Comparison of ENCODE assay signal across 22 cellular contexts in genomic region chr10:88652621-88653020, GRCh38. TPM values are rescaled to one million over a fixed set of nuclear protein-coding genes. Genes with fewer than 3 reads are reported as not detected.
A peak's percentile ranks its signal among the peaks of the same experiment; 100 is the strongest.
DNase-seq lines count a peak whose midpoint lies in the region; ATAC-seq and TF ChIP-seq lines count a peak whose summit lies in the region.
"Had no signal": no experiment of that assay in that cellular context is flagged by ENCODE, and none has a peak within 500 bp of the region (broad histone marks: within the 10 kb centered on the region; RNA-seq: fewer than 3 reads in every experiment).

No MANE protein-coding gene starts in this region.

- no peak overlapping the region for H3K4me3 ChIP-seq in mammary epithelial cell (replicated peaks in 1 of 3; ENCODE audit: insufficient read depth in 1 of 3, low read depth in 2 of 3, low read length in 3 of 3)
- no peak overlapping the region for H3K4me3 ChIP-seq in IMR-90 (ENCODE audit: insufficient read depth, low read depth, low read length)
- no peak overlapping the region for H3K4me3 ChIP-seq in brain microvascular endothelial cell (ENCODE audit: low read depth, low read length)
- H3K4me3 ChIP-seq: GM23338, K562, MG63 had no signal

- 0 out of 3 replicates have a peak overlapping the region, but pooled peaks have one; percentile 69 for H2BK15ac ChIP-seq in IMR-90 (ENCODE audit: low read depth, low read length)

- H2AFZ ChIP-seq in mammary epithelial cell (ENCODE audit: low read depth, low read length) (no peak overlapping the region), IMR-90 (replicated peaks; ENCODE audit: low read length, poor library complexity) (no peak overlapping the region)
- H2AFZ ChIP-seq: GM23338 had no signal

- no peak for TF ChIP-seq POLR2A in IMR-90 (IDR thresholded peaks at IDR 0.05; ENCODE audit: low read depth, low read length)

- no peak overlapping the region for H4K91ac ChIP-seq in IMR-90 (ENCODE audit: insufficient read depth, low read depth, low read length)

- H3K27ac ChIP-seq in mammary epithelial cell (ENCODE audit: insufficient read depth, low read depth, low read length) (no peak overlapping the region), IMR-90 (ENCODE audit: insufficient read depth, low read length) (no peak overlapping the region), brain microvascular endothelial cell (peak overlapping the region; percentile 75)
- H3K27ac ChIP-seq: 22Rv1, HL-60 had no signal

- peaks cover 2% of the 10 kb centered on the region; the same call in 1 of the 2 replicates for H3K9me1 ChIP-seq in IMR-90 (ENCODE audit: insufficient read depth, low read length)

- H3K4me2 ChIP-seq in mammary epithelial cell (ENCODE audit: insufficient read depth, low read depth, low read length) (no peak overlapping the region), IMR-90 (ENCODE audit: low read depth, low read length) (no peak overlapping the region)
- H3K4me2 ChIP-seq: GM23338 had no signal

- H2BK120ac ChIP-seq in IMR-90 (ENCODE audit: low read depth, low read length) = peak overlapping the region; percentile 88

- no peak overlapping the region for H3K23ac ChIP-seq in IMR-90 (ENCODE audit: low read depth, low read length)

- H3K4me1 Mint-ChIP-seq in MCF 10A (ENCODE audit: insufficient read depth, unreplicated experiment) = peaks cover 22% of the 10 kb centered on the region
- no peaks in the 10 kb centered on the region for H3K4me1 Mint-ChIP-seq in activated CD8-positive, alpha-beta memory T cell treated with anti-CD3 and anti-CD28 coated beads, Interleukin-2, amount 10 ng/mL, durations not matched to agents 7 days and 5 days
- H3K4me1 Mint-ChIP-seq: GM23338 had no signal

- DNase-seq in MCF 10A (ENCODE audit: unreplicated experiment) (no peak), mammary epithelial cell (no peak), IMR-90 (peak; percentile 16), brain microvascular endothelial cell (no peak), NCI-H524 treated with DMSO at 0.1 percent for 48 hours (lab: John Stamatoyannopoulos, UW) (no peak), islet precursor cell (no peak)
- DNase-seq in activated CD8-positive, alpha-beta memory T cell treated with anti-CD3 and anti-CD28 coated beads, Interleukin-2, amount 10 ng/mL, durations not matched to agents 7 days and 5 days = no peak
- DNase-seq: AML-193, Caco-2, MG63, NCI-H1092 treated with DMSO at 0.1 percent for 48 hours, NCI-H1694, NCI-H2107, NCI-H446, NCI-H82, SHP77 had no signal

- no peaks in the 10 kb centered on the region for H3K79me1 ChIP-seq in IMR-90 (ENCODE audit: low read depth in 1 of 2, low read length in 2 of 2)

- H2BK20ac ChIP-seq in IMR-90 (ENCODE audit: low read depth, low read length) = peak overlapping the region; percentile 94; the same call in 1 of the 2 replicates

- no peak overlapping the region for H2AK9ac ChIP-seq in IMR-90 (replicated peaks; ENCODE audit: low read depth, low read length, poor library complexity)

- intact Hi-C loops in MCF 10A (cut with micrococcal nuclease) = no loop called here
- intact Hi-C loops in mammary epithelial cell (cut with micrococcal nuclease) = no loop called here
- intact Hi-C loops in IMR-90 (cut with micrococcal nuclease) = no loop called here

- H3K14ac ChIP-seq in IMR-90 (replicated peaks; ENCODE audit: low read depth, low read length) = no peak overlapping the region; the same call in 1 of the 2 replicates

- H3K36me3 ChIP-seq in mammary epithelial cell (ENCODE audit: insufficient read depth, low read length) (no peaks in the 10 kb centered on the region), IMR-90 (ENCODE audit: control insufficient read depth, insufficient read depth, low read length) (no peaks in the 10 kb centered on the region), brain microvascular endothelial cell (replicated peaks) (no peaks in the 10 kb centered on the region)
- H3K36me3 ChIP-seq: MG63 had no signal

- H4K20me1 ChIP-seq in mammary epithelial cell (ENCODE audit: insufficient read depth, low read length) = no peaks in the 10 kb centered on the region
- H4K20me1 ChIP-seq in IMR-90 (ENCODE audit: insufficient read depth, low read length) = no peaks in the 10 kb centered on the region

- peak; percentile 40; the same call in 1 of the 2 replicates for ATAC-seq in IMR-90 (ENCODE audit: low read depth)
- no peak for ATAC-seq in GM19397 (IDR thresholded peaks at IDR 0.05; ENCODE audit: unreplicated experiment)
- no peak for ATAC-seq in activated CD8-positive, alpha-beta memory T cell treated with anti-CD3 and anti-CD28 coated beads, Interleukin-2, amount 10 ng/mL, durations not matched to agents 7 days and 5 days
- ATAC-seq: GM23338, K562 had no signal

- H3K4me1 ChIP-seq in mammary epithelial cell (ENCODE audit: insufficient read depth, low read length) (peaks cover 16% of the 10 kb centered on the region), IMR-90 (ENCODE audit: control insufficient read depth, insufficient read depth, low read length) (peaks cover 5% of the 10 kb centered on the region)
- H3K4me1 ChIP-seq: Caco-2 had no signal

- H3K9me3 Mint-ChIP-seq in MCF 10A (ENCODE audit: unreplicated experiment) = no peaks in the 10 kb centered on the region
- H3K9me3 Mint-ChIP-seq in activated CD8-positive, alpha-beta memory T cell treated with anti-CD3 and anti-CD28 coated beads, Interleukin-2, amount 10 ng/mL, durations not matched to agents 7 days and 5 days (ENCODE audit: low read depth) = no peaks in the 10 kb centered on the region
- H3K9me3 Mint-ChIP-seq: GM23338 had no signal

- BruUV-seq in MCF 10A (replicated peaks; lab: Mats Ljungman, UMichigan) (no TSS peak), mammary epithelial cell (replicated peaks; lab: Mats Ljungman, UMichigan) (no TSS peak), IMR-90 (replicated peaks; lab: Mats Ljungman, UMichigan) (no TSS peak)

- no peaks in the 10 kb centered on the region for H3K9me3 ChIP-seq in mammary epithelial cell (replicated peaks; ENCODE audit: insufficient read depth, low read length)
- H3K9me3 ChIP-seq in IMR-90 (ENCODE audit: control insufficient read depth, insufficient read depth, low read length) = no peaks in the 10 kb centered on the region
- H3K9me3 ChIP-seq: Caco-2 had no signal

- H3K9ac ChIP-seq in mammary epithelial cell (ENCODE audit: insufficient read depth, low read length) (no peak overlapping the region), IMR-90 (ENCODE audit: low read depth, low read length) (no peak overlapping the region)

- no peaks in the 10 kb centered on the region for H3K79me2 ChIP-seq in mammary epithelial cell (ENCODE audit: insufficient read depth, low read length)

- POLR2A ChIA-PET in MCF 10A (lab: Yijun Ruan, JAX) (interaction anchor here (0.8 kb wide), 1 partner anchor 17 kb away, joined by 3 read pairs; no protein-coding TSS in a partner anchor), IMR-90 (lab: Charles Lee; ENCODE audit: unreplicated experiment) (no interaction called here)

- peaks cover 5% of the 10 kb centered on the region for H3K36me3 Mint-ChIP-seq in MCF 10A (ENCODE audit: insufficient read depth, unreplicated experiment)
- peaks cover 1% of the 10 kb centered on the region for H3K36me3 Mint-ChIP-seq in activated CD8-positive, alpha-beta memory T cell treated with anti-CD3 and anti-CD28 coated beads, Interleukin-2, amount 10 ng/mL, durations not matched to agents 7 days and 5 days

- peak overlapping the region; percentile 75 for H3K27ac Mint-ChIP-seq in MCF 10A (ENCODE audit: low read depth, unreplicated experiment)
- H3K27ac Mint-ChIP-seq in activated CD8-positive, alpha-beta memory T cell treated with anti-CD3 and anti-CD28 coated beads, Interleukin-2, amount 10 ng/mL, durations not matched to agents 7 days and 5 days = no peak overlapping the region
- H3K27ac Mint-ChIP-seq: GM23338 had no signal

- peak overlapping the region; percentile 50 for H3K4ac ChIP-seq in IMR-90 (ENCODE audit: low read depth, low read length)

- TF ChIP-seq CTCF in MCF 10A (IDR thresholded peaks at IDR 0.05; ENCODE audit: unreplicated experiment) = no peak
- TF ChIP-seq CTCF in mammary epithelial cell (conservative IDR thresholded peaks at IDR 0.05 in 1 of 2, IDR thresholded peaks at IDR 0.05 in 1 of 2; ENCODE audit: extremely low read depth in 1 of 2, insufficient read depth in 1 of 2, low read depth in 1 of 2, low read length in 2 of 2) = no peak
- TF ChIP-seq CTCF in IMR-90 (conservative IDR thresholded peaks at IDR 0.05; ENCODE audit: low read depth, low read length) = no peak
- no peak for TF ChIP-seq CTCF in brain microvascular endothelial cell (IDR thresholded peaks at IDR 0.05; ENCODE audit: low read depth, low read length, missing control alignments)

- CTCF ChIA-PET in MCF 10A (lab: Yijun Ruan, JAX) (interaction anchor here (0.6 kb wide), 1 partner anchor 36 kb away, joined by 3 read pairs; no protein-coding TSS in a partner anchor), mammary epithelial cell (lab: Charles Lee; ENCODE audit: low non-redundant PET) (no interaction called here), IMR-90 (lab: Yijun Ruan, JAX) (no interaction called here)
- CTCF ChIA-PET in activated CD8-positive, alpha-beta memory T cell treated with anti-CD3 and anti-CD28 coated beads, Interleukin-2, amount 10 ng/mL, durations not matched to agents 7 days and 5 days (lab: Charles Lee) = no interaction called here

- H3K18ac ChIP-seq in IMR-90 (ENCODE audit: low read depth, low read length) = no peak overlapping the region; the same call in 1 of the 2 replicates

- no peak overlapping the region for H2AK5ac ChIP-seq in IMR-90 (ENCODE audit: low read depth, low read length)

- in situ Hi-C loops in mammary epithelial cell (cut with MboI; ENCODE audit: low sequenced_read_pairs in 2 of 2) (no loop called here), IMR-90 (cut with MboI; ENCODE audit: low sequenced_read_pairs) (no loop called here), brain microvascular endothelial cell (cut with HindIII; ENCODE audit: low pct_ligation_motif_present, low sequenced_read_pairs) (no loop called here)

- peak overlapping the region; percentile 97 for H2BK5ac ChIP-seq in IMR-90 (ENCODE audit: low read depth, low read length, poor library complexity, severe bottlenecking)

- 100% methylated on average over 1 of the region's 1 CpG for WGBS in mammary epithelial cell (ENCODE audit: low coverage, missing lambda C conversion rate)
- 100% methylated on average over 1 of the region's 1 CpG; no CpG with 5 or more reads in 1 of the 2 experiments for WGBS in IMR-90 (ENCODE audit: extremely low coverage in 2 of 2, insufficient read length in 1 of 2), 2 experiments

- peak overlapping the region; percentile 63; the same call in 1 of the 2 replicates for H4K5ac ChIP-seq in IMR-90 (ENCODE audit: low read depth, low read length)

- no peak overlapping the region for H3K56ac ChIP-seq in IMR-90 (ENCODE audit: extremely low read depth, insufficient read depth, low read length)

- H3K27me3 Mint-ChIP-seq in MCF 10A (ENCODE audit: insufficient read depth, unreplicated experiment) = no peaks in the 10 kb centered on the region
- peaks cover 14% of the 10 kb centered on the region for H3K27me3 Mint-ChIP-seq in activated CD8-positive, alpha-beta memory T cell treated with anti-CD3 and anti-CD28 coated beads, Interleukin-2, amount 10 ng/mL, durations not matched to agents 7 days and 5 days

- no peak overlapping the region for H3K4me3 Mint-ChIP-seq in MCF 10A (ENCODE audit: unreplicated experiment)
- no peak overlapping the region for H3K4me3 Mint-ChIP-seq in activated CD8-positive, alpha-beta memory T cell treated with anti-CD3 and anti-CD28 coated beads, Interleukin-2, amount 10 ng/mL, durations not matched to agents 7 days and 5 days
- H3K4me3 Mint-ChIP-seq: GM23338 had no signal

- no peak for TF ChIP-seq RAD21 in IMR-90 (IDR thresholded peaks at IDR 0.05; ENCODE audit: low read length)

- peak overlapping the region in 1 of 2 experiments; percentile 87; a peak in 2 of 4 replicates for H4K8ac ChIP-seq in IMR-90 (ENCODE audit: low read depth in 2 of 2, low read length in 2 of 2)

- no peaks in the 10 kb centered on the region for H3K27me3 ChIP-seq in mammary epithelial cell (ENCODE audit: insufficient read depth, low read length)
- no peaks in the 10 kb centered on the region for H3K27me3 ChIP-seq in IMR-90 (ENCODE audit: control insufficient read depth, insufficient read depth, low read length)
- no peaks in the 10 kb centered on the region for H3K27me3 ChIP-seq in brain microvascular endothelial cell (replicated peaks)
- H3K27me3 ChIP-seq: MG63 had no signal

- dilution Hi-C loops in mammary epithelial cell (cut with HindIII; ENCODE audit: low sequenced_read_pairs) = no loop called here
- dilution Hi-C loops in IMR-90 (cut with HindIII; ENCODE audit: low sequenced_read_pairs, unreplicated experiment) = no loop called here

RNA-seq across cellular contexts. Expression of gene LIPF, which starts 11.6 kb away (rescaled TPM):
- total RNA-seq in MCF 10A (2022) = not detected in 2 replicates
- total RNA-seq in mammary epithelial cell = not detected
- not detected for polyA plus RNA-seq in mammary epithelial cell
- not detected for polyA minus RNA-seq in mammary epithelial cell
- total RNA-seq in IMR-90 (2012; rRNA removed) = not detected in 2 replicates
- polyA plus RNA-seq in IMR-90 (2012; rRNA removed) = not detected in 2 replicates
- not detected in 2 replicates for polyA plus RNA-seq in IMR-90 (2012; cell fraction: cytosol; rRNA removed)
- not detected in 2 replicates for polyA plus RNA-seq in IMR-90 (2012; cell fraction: nucleus; rRNA removed; ENCODE audit: low replicate concordance)
- total RNA-seq in activated CD8-positive, alpha-beta memory T cell treated with anti-CD3 and anti-CD28 coated beads, Interleukin-2, amount 10 ng/mL, durations not matched to agents 7 days and 5 days = not detected
- total RNA-seq: Caco-2, G401, GM23338, K562 had no signal
- polyA plus RNA-seq: GM23338, K562 had no signal

RNA-seq across cellular contexts. Expression of gene LIPK, which starts 53.4 kb away (rescaled TPM):
- total RNA-seq in MCF 10A (2022) (not detected in 2 replicates), mammary epithelial cell (not detected), IMR-90 (2012; rRNA removed) (not detected in 2 replicates)
- polyA plus RNA-seq in mammary epithelial cell (0.31 TPM), IMR-90 (2012; rRNA removed) (not detected in 2 replicates)
- polyA minus RNA-seq in mammary epithelial cell = not detected
- not detected in 2 replicates for polyA plus RNA-seq in IMR-90 (2012; cell fraction: cytosol; rRNA removed)
- not detected in 2 replicates for polyA plus RNA-seq in IMR-90 (2012; cell fraction: nucleus; rRNA removed; ENCODE audit: low replicate concordance)
- not detected for total RNA-seq in activated CD8-positive, alpha-beta memory T cell treated with anti-CD3 and anti-CD28 coated beads, Interleukin-2, amount 10 ng/mL, durations not matched to agents 7 days and 5 days
- total RNA-seq: Caco-2, G401, GM23338, K562 had no signal
- polyA plus RNA-seq: GM23338, K562 had no signal
